1 cellular context compared by ENCODE assay signal in genomic region chr7:50481867-50482266, GRCh38.
TF ChIP-seq lines count a peak whose summit lies in the region.

No MANE protein-coding gene starts in this region.

TF ChIP-seq in SK-N-SH, 30 proteins besides CTCF, POLR2A, EP300 and RAD21 (continued from another document):
- no peak for TF ChIP-seq USF2 (IDR thresholded peaks at IDR 0.05; ENCODE audit: borderline replicate concordance, low read depth, low read length)
- TF ChIP-seq PBX3 (IDR thresholded peaks at IDR 0.05) = no peak
- TF ChIP-seq NFIC (IDR thresholded peaks at IDR 0.05; ENCODE audit: borderline replicate concordance) = no peak
- TF ChIP-seq SIN3A (IDR thresholded peaks at IDR 0.05; ENCODE audit: borderline replicate concordance, low read depth, low read length) = no peak
- TF ChIP-seq FOXM1 (IDR thresholded peaks at IDR 0.05; ENCODE audit: low read depth) = no peak
- TF ChIP-seq NRF1 (IDR thresholded peaks at IDR 0.05; ENCODE audit: low read depth, low read length) = no peak
- no peak for TF ChIP-seq YY1 (IDR thresholded peaks at IDR 0.05; ENCODE audit: low read depth)
- TF ChIP-seq FOXJ3 (CRISPR knock-in tag; IDR thresholded peaks at IDR 0.05) = no peak
- TF ChIP-seq POLR2AphosphoS5 (IDR thresholded peaks at IDR 0.05; ENCODE audit: low read depth, low read length) = no peak
- no peak for TF ChIP-seq CHD2 (IDR thresholded peaks at IDR 0.05; ENCODE audit: low read length, partially characterized antibody)
- TF ChIP-seq, protein P1, sequence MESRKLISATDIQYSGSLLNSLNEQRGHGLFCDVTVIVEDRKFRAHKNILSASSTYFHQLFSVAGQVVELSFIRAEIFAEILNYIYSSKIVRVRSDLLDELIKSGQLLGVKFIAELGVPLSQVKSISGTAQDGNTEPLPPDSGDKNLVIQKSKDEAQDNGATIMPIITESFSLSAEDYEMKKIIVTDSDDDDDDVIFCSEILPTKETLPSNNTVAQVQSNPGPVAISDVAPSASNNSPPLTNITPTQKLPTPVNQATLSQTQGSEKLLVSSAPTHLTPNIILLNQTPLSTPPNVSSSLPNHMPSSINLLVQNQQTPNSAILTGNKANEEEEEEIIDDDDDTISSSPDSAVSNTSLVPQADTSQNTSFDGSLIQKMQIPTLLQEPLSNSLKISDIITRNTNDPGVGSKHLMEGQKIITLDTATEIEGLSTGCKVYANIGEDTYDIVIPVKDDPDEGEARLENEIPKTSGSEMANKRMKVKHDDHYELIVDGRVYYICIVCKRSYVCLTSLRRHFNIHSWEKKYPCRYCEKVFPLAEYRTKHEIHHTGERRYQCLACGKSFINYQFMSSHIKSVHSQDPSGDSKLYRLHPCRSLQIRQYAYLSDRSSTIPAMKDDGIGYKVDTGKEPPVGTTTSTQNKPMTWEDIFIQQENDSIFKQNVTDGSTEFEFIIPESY (IDR thresholded peaks at IDR 0.05; ENCODE audit: borderline replicate concordance, low read depth) = no peak
- no peak for TF ChIP-seq SMC3 (IDR thresholded peaks at IDR 0.05; ENCODE audit: low read depth, low read length)
- no peak for TF ChIP-seq GATA2 (CRISPR knock-in tag; IDR thresholded peaks at IDR 0.05)
- TF ChIP-seq, protein P2, sequence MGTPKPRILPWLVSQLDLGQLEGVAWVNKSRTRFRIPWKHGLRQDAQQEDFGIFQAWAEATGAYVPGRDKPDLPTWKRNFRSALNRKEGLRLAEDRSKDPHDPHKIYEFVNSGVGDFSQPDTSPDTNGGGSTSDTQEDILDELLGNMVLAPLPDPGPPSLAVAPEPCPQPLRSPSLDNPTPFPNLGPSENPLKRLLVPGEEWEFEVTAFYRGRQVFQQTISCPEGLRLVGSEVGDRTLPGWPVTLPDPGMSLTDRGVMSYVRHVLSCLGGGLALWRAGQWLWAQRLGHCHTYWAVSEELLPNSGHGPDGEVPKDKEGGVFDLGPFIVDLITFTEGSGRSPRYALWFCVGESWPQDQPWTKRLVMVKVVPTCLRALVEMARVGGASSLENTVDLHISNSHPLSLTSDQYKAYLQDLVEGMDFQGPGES (IDR thresholded peaks at IDR 0.05; ENCODE audit: low read depth, low read length) = no peak
- no peak for TF ChIP-seq RCOR1 (IDR thresholded peaks at IDR 0.05; ENCODE audit: low read length)
- TF ChIP-seq TCF12 (IDR thresholded peaks at IDR 0.05) = no peak
